ENCODE assay signal across 9 cellular contexts in the genomic region with DNA sequence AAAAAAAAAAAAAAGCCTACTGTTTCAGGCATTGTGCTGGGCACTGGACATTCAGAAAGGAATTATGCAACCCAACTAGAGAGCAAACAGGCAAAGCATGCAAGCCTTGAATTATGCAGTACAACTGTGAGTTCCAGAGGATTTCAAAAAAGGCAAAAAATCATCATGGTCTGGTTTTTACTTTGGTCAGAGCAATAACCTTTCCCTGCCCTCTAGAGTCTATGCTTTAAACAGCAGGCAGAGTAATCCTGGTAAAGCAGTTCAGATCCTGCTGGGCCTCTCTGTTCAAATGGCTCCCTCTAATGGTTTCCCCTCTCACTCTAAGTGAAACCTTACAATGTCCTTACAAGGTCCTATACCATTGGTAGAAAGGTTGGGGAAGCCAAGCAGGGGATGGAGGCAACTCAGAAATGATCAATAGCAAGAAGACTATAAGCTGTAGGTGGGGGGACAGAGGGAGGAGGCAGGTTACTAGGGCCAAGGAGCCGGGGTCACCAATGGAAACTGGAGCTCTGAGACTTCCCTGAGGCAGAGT. TPM values are rescaled to one million over a fixed set of nuclear protein-coding genes. Genes with fewer than 3 reads are reported as not detected.
DNase-seq lines count a peak whose midpoint lies in the region; ATAC-seq and TF ChIP-seq lines count a peak whose summit lies in the region.
"Had no signal": no experiment of that assay in that cellular context is flagged by ENCODE, and none has a peak within 500 bp of the region (broad histone marks: within the 10 kb centered on the region; RNA-seq: fewer than 3 reads in every experiment).

No MANE protein-coding gene starts in this region.

- H3K4me1 ChIP-seq in NT2/D1 (ENCODE audit: insufficient read depth, insufficient read length) (no peaks in the 10 kb centered on the region), prostate gland (replicated peaks) (peaks cover 10% of the 10 kb centered on the region)

- DNase-seq in NCI-H1417 (lab: John Stamatoyannopoulos, UW) (peak; percentile 53 to 84 (median 60)), NCI-H1417 treated with DMSO at 0.1 percent for 48 hours (lab: John Stamatoyannopoulos, UW) (no peak), HuH-7.5 (ENCODE audit: low spot score) (peak; percentile 81), NT2/D1 (ENCODE audit: low read depth, low spot score) (peak; percentile 68), glutamatergic neuron (no peak), prostate gland (ENCODE audit: low spot score) (peak; percentile 59)
- DNase-seq in activated naive CD4-positive, alpha-beta T cell treated with anti-CD3 and anti-CD28 coated beads, Interleukin-2, amount 50 U/mL, for 72 hours (ENCODE audit: low spot score in 2 of 2), result peak in 1 of 2 donors; percentile 47

- H3K27ac Mint-ChIP-seq in activated naive CD4-positive, alpha-beta T cell treated with anti-CD3 and anti-CD28 coated beads, Interleukin-2, amount 50 U/mL, for 72 hours, result no peak overlapping the region
- no peak overlapping the region for H3K27ac Mint-ChIP-seq in glutamatergic neuron (ENCODE audit: unreplicated experiment)
- H3K27ac Mint-ChIP-seq: dendritic cell treated with granulocyte-macrophage colony-stimulating factor and Interleukin-4, amounts not matched to agents 40 ng/mL and 50 ng/mL, for 4 days had no signal

- peak; percentile 34 to 61 for ATAC-seq in activated naive CD4-positive, alpha-beta T cell treated with anti-CD3 and anti-CD28 coated beads, Interleukin-2, amount 50 U/mL, for 72 hours
- no peak for ATAC-seq in GM19324 (IDR thresholded peaks at IDR 0.05; ENCODE audit: low FRiP score, unreplicated experiment)

- WGBS in prostate gland, result 61% methylated on average over 1 of the region's 1 CpG

- H3K36me3 ChIP-seq in NT2/D1 (ENCODE audit: insufficient read depth, insufficient read length, low read length) (no peaks in the 10 kb centered on the region), prostate gland (no peaks in the 10 kb centered on the region)

- no peaks in the 10 kb centered on the region for H3K9me3 ChIP-seq in NT2/D1 (ENCODE audit: insufficient read depth, low read length)
- H3K9me3 ChIP-seq in prostate gland, result no peaks in the 10 kb centered on the region

- TF ChIP-seq POLR2A in prostate gland (IDR thresholded peaks at IDR 0.05), result no peak

- intact Hi-C loops in prostate gland (cut with DNase I), result loop anchor here (2.0 kb wide), 1 partner anchor 40 kb away; no protein-coding TSS in a partner anchor

- no peak overlapping the region for H3K4me3 ChIP-seq in NT2/D1 (ENCODE audit: insufficient read length, low read depth)
- no peak overlapping the region for H3K4me3 ChIP-seq in prostate gland

- peaks cover 20% of the 10 kb centered on the region for H3K4me1 Mint-ChIP-seq in glutamatergic neuron (ENCODE audit: low read depth, unreplicated experiment)

- H3K9me3 Mint-ChIP-seq in activated naive CD4-positive, alpha-beta T cell treated with anti-CD3 and anti-CD28 coated beads, Interleukin-2, amount 50 U/mL, for 72 hours, result no peaks in the 10 kb centered on the region
- H3K9me3 Mint-ChIP-seq in glutamatergic neuron (ENCODE audit: unreplicated experiment), result peaks cover 2% of the 10 kb centered on the region
- H3K9me3 Mint-ChIP-seq: dendritic cell treated with granulocyte-macrophage colony-stimulating factor and Interleukin-4, amounts not matched to agents 40 ng/mL and 50 ng/mL, for 4 days had no signal

- H3K27ac ChIP-seq in prostate gland, result no peak overlapping the region

- peaks cover 2 to 10% of the 10 kb centered on the region in 2 donors for H3K36me3 Mint-ChIP-seq in activated naive CD4-positive, alpha-beta T cell treated with anti-CD3 and anti-CD28 coated beads, Interleukin-2, amount 50 U/mL, for 72 hours
- H3K36me3 Mint-ChIP-seq in glutamatergic neuron (ENCODE audit: unreplicated experiment), result no peaks in the 10 kb centered on the region

- H3K27me3 ChIP-seq in NT2/D1 (ENCODE audit: insufficient read depth, insufficient read length) (no peaks in the 10 kb centered on the region), prostate gland (replicated peaks; ENCODE audit: insufficient read depth) (no peaks in the 10 kb centered on the region)

- TF ChIP-seq CTCF in glutamatergic neuron (IDR thresholded peaks at IDR 0.05; ENCODE audit: partially characterized antibody, unreplicated experiment) (peak; percentile 33), prostate gland (IDR thresholded peaks at IDR 0.05) (peak; percentile 56 to 96 (median 90))

- H3K9ac ChIP-seq in NT2/D1 (ENCODE audit: insufficient read length, low read depth), result no peak overlapping the region

- peaks cover 11% of the 10 kb centered on the region for H3K27me3 Mint-ChIP-seq in glutamatergic neuron (ENCODE audit: unreplicated experiment)

- H3K4me3 Mint-ChIP-seq in glutamatergic neuron (ENCODE audit: unreplicated experiment), result no peak overlapping the region
- H3K4me3 Mint-ChIP-seq: dendritic cell treated with granulocyte-macrophage colony-stimulating factor and Interleukin-4, amounts not matched to agents 40 ng/mL and 50 ng/mL, for 4 days had no signal

RNA-seq across cellular contexts. Expression of gene TAF15, which starts 4.6 kb away (rescaled TPM):
- 100 to 1,000 TPM; 283 to 312 TPM for total RNA-seq in activated naive CD4-positive, alpha-beta T cell treated with anti-CD3 and anti-CD28 coated beads, Interleukin-2, amount 50 U/mL, for 72 hours
- 180 TPM for total RNA-seq in glutamatergic neuron (ENCODE audit: unreplicated experiment)
- 10 to 100 TPM; 57.2 to 86.1 TPM for total RNA-seq in prostate gland

RNA-seq across cellular contexts. Expression of gene MMP28, which starts 9.3 kb away (rescaled TPM):
- total RNA-seq in activated naive CD4-positive, alpha-beta T cell treated with anti-CD3 and anti-CD28 coated beads, Interleukin-2, amount 50 U/mL, for 72 hours, result under 1 TPM in 1 of 2 donors, not detected in 1; 0.74 TPM
- 0.49 TPM for total RNA-seq in glutamatergic neuron (ENCODE audit: unreplicated experiment)
- 100 to 1,000 TPM in 1 of 2 donors, 10 to 100 TPM in 1; 12.8 to 146 TPM for total RNA-seq in prostate gland

RNA-seq across cellular contexts. Expression of gene C17orf50, which starts 44.0 kb away (rescaled TPM):
- not detected for total RNA-seq in activated naive CD4-positive, alpha-beta T cell treated with anti-CD3 and anti-CD28 coated beads, Interleukin-2, amount 50 U/mL, for 72 hours
- not detected for total RNA-seq in glutamatergic neuron (ENCODE audit: unreplicated experiment)
- 10 to 100 TPM in 1 of 2 donors, not detected in 1; 15.8 TPM for total RNA-seq in prostate gland

RNA-seq across cellular contexts. Expression of gene GAS2L2, which starts 51.7 kb away (rescaled TPM):
- under 1 TPM in 1 of 2 donors, not detected in 1; 0.16 TPM for total RNA-seq in activated naive CD4-positive, alpha-beta T cell treated with anti-CD3 and anti-CD28 coated beads, Interleukin-2, amount 50 U/mL, for 72 hours
- total RNA-seq in glutamatergic neuron (ENCODE audit: unreplicated experiment), result 0.27 TPM
- total RNA-seq in prostate gland, result not detected

Comparison
In these comparisons a context has a peak if more than half of its experiments do, and no peak if none do; other contexts are left out.
1. DNase-seq: peak in NCI-H1417 (3 of 3), HuH-7.5 (single experiment), NT2/D1 (single experiment) and prostate gland (single experiment); none in NCI-H1417 treated with DMSO at 0.1 percent for 48 hours (single experiment) and glutamatergic neuron (single experiment).